ENCODE assay signal across 9 cellular contexts in the genomic region with DNA sequence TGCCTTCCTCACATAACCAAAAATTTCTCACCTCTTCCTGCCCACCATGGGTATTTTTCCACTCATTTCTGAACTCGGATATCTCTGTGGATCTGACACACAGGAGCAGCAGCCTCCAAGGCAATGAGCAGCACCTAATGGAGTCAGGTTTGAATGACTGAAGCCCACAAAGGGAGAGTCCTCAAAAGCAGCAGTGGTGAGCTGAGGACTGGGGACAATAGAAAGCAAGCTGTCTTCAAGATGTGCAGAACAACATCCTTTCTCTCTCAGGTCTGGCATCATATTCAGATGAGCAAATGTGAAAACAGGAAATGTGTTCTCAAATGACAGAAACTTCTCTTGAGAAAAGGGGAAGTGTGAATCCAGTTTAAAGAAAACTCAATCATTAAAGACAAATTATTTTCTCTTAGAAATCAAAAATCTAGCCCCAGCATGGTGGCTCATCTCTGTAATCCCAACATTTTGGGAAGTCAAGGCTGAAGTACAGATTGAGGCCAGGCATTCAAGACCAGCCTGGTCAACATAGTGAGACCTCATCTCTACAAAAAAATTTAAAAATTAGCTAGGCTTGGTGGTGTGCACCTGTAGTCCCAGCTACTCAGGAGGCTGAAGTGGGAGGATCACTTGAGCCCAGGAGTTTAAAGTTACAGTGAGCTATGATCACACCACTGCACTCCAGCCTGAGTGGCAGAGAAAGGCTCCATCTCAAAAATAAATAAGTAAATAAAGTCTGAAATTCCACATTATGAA. TPM values are rescaled to one million over a fixed set of nuclear protein-coding genes. Genes with fewer than 3 reads are reported as not detected.
DNase-seq lines count a peak whose midpoint lies in the region; ATAC-seq and TF ChIP-seq lines count a peak whose summit lies in the region.
"Had no signal": no experiment of that assay in that cellular context is flagged by ENCODE, and none has a peak within 500 bp of the region (broad histone marks: within the 10 kb centered on the region; RNA-seq: fewer than 3 reads in every experiment).

No MANE protein-coding gene starts in this region.

- CTCF ChIA-PET in activated CD8-positive, alpha-beta memory T cell treated with anti-CD3 and anti-CD28 coated beads, Interleukin-2, amount 10 ng/mL, durations not matched to agents 7 days and 5 days (lab: Charles Lee), result interaction anchor here (0.6 kb wide), 1 partner anchor 17 kb away, joined by 3 read pairs; no protein-coding TSS in a partner anchor

- H3K9me3 Mint-ChIP-seq in activated CD8-positive, alpha-beta memory T cell treated with anti-CD3 and anti-CD28 coated beads, Interleukin-2, amount 10 ng/mL, durations not matched to agents 7 days and 5 days (ENCODE audit: low read depth), result peaks cover 2% of the 10 kb centered on the region
- no peaks in the 10 kb centered on the region for H3K9me3 Mint-ChIP-seq in osteocyte (ENCODE audit: unreplicated experiment)
- H3K9me3 Mint-ChIP-seq: nephron had no signal

- ATAC-seq in GM19397 (IDR thresholded peaks at IDR 0.05; ENCODE audit: unreplicated experiment), result peak; percentile 94
- peak; percentile 99 for ATAC-seq in HG03354 (IDR thresholded peaks at IDR 0.05; ENCODE audit: poor library complexity, severe bottlenecking, unreplicated experiment)
- peak; percentile 97 for ATAC-seq in activated CD8-positive, alpha-beta memory T cell treated with anti-CD3 and anti-CD28 coated beads, Interleukin-2, amount 10 ng/mL, durations not matched to agents 7 days and 5 days

- TF ChIP-seq CTCF in osteocyte (IDR thresholded peaks at IDR 0.05), result no peak

- peak overlapping the region; percentile 87 for H3K27ac Mint-ChIP-seq in activated CD8-positive, alpha-beta memory T cell treated with anti-CD3 and anti-CD28 coated beads, Interleukin-2, amount 10 ng/mL, durations not matched to agents 7 days and 5 days
- no peak overlapping the region for H3K27ac Mint-ChIP-seq in osteocyte (ENCODE audit: unreplicated experiment)
- H3K27ac Mint-ChIP-seq: nephron had no signal

- peak overlapping the region; percentile 72; the same call in 1 of the 2 replicates for H3K4me3 ChIP-seq in GM08714 (ENCODE audit: low read length)

- peaks cover 21% of the 10 kb centered on the region for H3K4me1 Mint-ChIP-seq in activated CD8-positive, alpha-beta memory T cell treated with anti-CD3 and anti-CD28 coated beads, Interleukin-2, amount 10 ng/mL, durations not matched to agents 7 days and 5 days
- no peaks in the 10 kb centered on the region for H3K4me1 Mint-ChIP-seq in osteocyte (ENCODE audit: unreplicated experiment)
- H3K4me1 Mint-ChIP-seq: nephron had no signal

- DNase-seq in activated CD8-positive, alpha-beta memory T cell treated with anti-CD3 and anti-CD28 coated beads, Interleukin-2, amount 10 ng/mL, durations not matched to agents 7 days and 5 days, result peak; percentile 77
- DNase-seq in stimulated activated naive CD4-positive, alpha-beta T cell treated with Interleukin-2 at 50 U/mL for 16 hours (lab: John Stamatoyannopoulos, UW), result peak; percentile 0
- no peak for DNase-seq in superior temporal gyrus (ENCODE audit: extremely low spot score)
- no peak for DNase-seq in osteocyte (ENCODE audit: extremely low spot score, unreplicated experiment)
- DNase-seq in effector CD4-positive, alpha-beta T cell, result no peak

- no peaks in the 10 kb centered on the region for H3K36me3 Mint-ChIP-seq in activated CD8-positive, alpha-beta memory T cell treated with anti-CD3 and anti-CD28 coated beads, Interleukin-2, amount 10 ng/mL, durations not matched to agents 7 days and 5 days
- no peaks in the 10 kb centered on the region for H3K36me3 Mint-ChIP-seq in osteocyte (ENCODE audit: unreplicated experiment)

- H3K27me3 Mint-ChIP-seq in activated CD8-positive, alpha-beta memory T cell treated with anti-CD3 and anti-CD28 coated beads, Interleukin-2, amount 10 ng/mL, durations not matched to agents 7 days and 5 days, result no peaks in the 10 kb centered on the region
- H3K27me3 Mint-ChIP-seq in osteocyte (ENCODE audit: unreplicated experiment), result no peaks in the 10 kb centered on the region

- peak overlapping the region; percentile 34 for H3K4me3 Mint-ChIP-seq in activated CD8-positive, alpha-beta memory T cell treated with anti-CD3 and anti-CD28 coated beads, Interleukin-2, amount 10 ng/mL, durations not matched to agents 7 days and 5 days
- no peak overlapping the region for H3K4me3 Mint-ChIP-seq in osteocyte (ENCODE audit: unreplicated experiment)
- H3K4me3 Mint-ChIP-seq: nephron had no signal

RNA-seq across cellular contexts. Expression of a gene that starts 54.2 kb away (rescaled TPM):
- under 1 TPM in 1 of 2 experiments, not detected in 1; 0.84 TPM for total RNA-seq in activated CD8-positive, alpha-beta memory T cell treated with anti-CD3 and anti-CD28 coated beads, Interleukin-2, amount 10 ng/mL, durations not matched to agents 7 days and 5 days
- not detected in 2 replicates for total RNA-seq in osteocyte

Comparison
In these comparisons a context has a peak if more than half of its experiments do, and no peak if none do; other contexts are left out.
1. DNase-seq: peak in activated CD8-positive, alpha-beta memory T cell treated with anti-CD3 and anti-CD28 coated beads, Interleukin-2, amount 10 ng/mL, durations not matched to agents 7 days and 5 days (single experiment) and stimulated activated naive CD4-positive, alpha-beta T cell treated with Interleukin-2 at 50 U/mL for 16 hours (single experiment); none in superior temporal gyrus (single experiment), osteocyte (single experiment) and effector CD4-positive, alpha-beta T cell (single experiment).
2. Peak in every context shown above with its lines, with median percentiles within 50 percentile points of each other: ATAC-seq.